7 cellular contexts compared by ENCODE assay signal in genomic region chr2:161578998-161579397, GRCh38. TPM values are rescaled to one million over a fixed set of nuclear protein-coding genes. Genes with fewer than 3 reads are reported as not detected.
"Had no signal": no experiment of that assay in that cellular context is flagged by ENCODE, and none has a peak within 500 bp of the region (broad histone marks: within the 10 kb centered on the region; RNA-seq: fewer than 3 reads in every experiment).

No MANE protein-coding gene starts in this region.

- H3K4me2 ChIP-seq: GM23338 had no signal

- DNase-seq: H9, HCEC 1CT, IMR-90, KG1 had no signal

- H2AFZ ChIP-seq: GM23338 had no signal

- ATAC-seq: GM23338, K562 had no signal

- H3K4me3 ChIP-seq: GM23338, K562 had no signal

RNA-seq across cellular contexts. Expression of gene SLC4A10, which starts 45.2 kb away (rescaled TPM):
- total RNA-seq: HT-29, IMR-90, K562 had no signal
